In the genomic region with DNA sequence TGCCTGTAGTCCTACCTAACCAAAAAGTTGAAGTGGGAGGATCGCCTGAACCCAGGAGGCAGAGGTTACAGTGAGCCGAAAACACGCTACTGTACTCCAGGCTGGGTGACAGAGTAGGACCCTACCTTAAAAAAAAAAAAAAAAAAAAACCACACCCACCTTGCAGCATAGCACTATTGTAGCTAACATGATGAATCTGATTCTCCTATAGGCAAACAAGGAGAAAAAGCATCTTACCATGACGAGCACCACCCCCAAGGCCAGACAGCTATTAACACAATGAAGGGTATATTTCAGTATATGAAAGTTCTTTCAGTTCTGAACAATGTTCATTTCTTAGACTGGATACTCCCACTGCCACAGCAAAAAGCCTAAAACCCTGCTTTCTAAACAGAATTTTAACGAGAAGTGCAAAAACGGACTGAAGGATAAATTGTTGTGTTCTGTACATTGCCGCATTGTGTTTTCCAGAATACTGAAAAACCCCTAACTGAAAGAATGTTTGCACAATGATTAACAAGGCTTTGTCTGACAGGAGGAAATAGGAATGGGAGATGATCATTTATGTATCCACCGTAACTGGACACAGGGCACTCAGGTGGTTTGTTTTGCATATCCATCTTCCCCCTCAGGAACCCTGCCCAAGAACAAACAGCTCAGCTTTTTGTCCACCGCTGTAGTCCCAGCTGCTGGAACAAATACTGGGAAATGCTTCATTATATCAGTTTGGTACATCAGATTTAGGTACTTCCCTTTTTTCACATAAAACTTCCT, we compare ENCODE assay signal across 2 cellular contexts.
TF ChIP-seq lines count a peak whose summit lies in the region.

No MANE protein-coding gene starts in this region.

TF ChIP-seq in HEK293, 187 proteins besides CTCF, POLR2A, EP300 and RAD21:
- 0 out of 2 replicates have a peak, but pooled peaks have one; percentile 4 for TF ChIP-seq KLF9 (tag by site-specific recombination; IDR thresholded peaks at IDR 0.05; ENCODE audit: low read depth)
- no peak for TF ChIP-seq ZNF623 (tag by site-specific recombination; IDR thresholded peaks at IDR 0.05)
- no peak for TF ChIP-seq ZNF664 (tag by site-specific recombination; IDR thresholded peaks at IDR 0.05)
- no peak for TF ChIP-seq ZNF48 (tag by site-specific recombination; IDR thresholded peaks at IDR 0.05)

TF ChIP-seq in HepG2, 621 proteins besides CTCF, POLR2A, EP300 and RAD21:
- TF ChIP-seq SAP130 (CRISPR knock-in tag; IDR thresholded peaks at IDR 0.05; ENCODE audit: low read depth) (peak; percentile 25; the same call in 1 of the 2 replicates), ZNF644 (CRISPR knock-in tag; IDR thresholded peaks at IDR 0.05; ENCODE audit: low read depth) (no peak)
